10 cellular contexts compared by ENCODE assay signal in the genomic region with DNA sequence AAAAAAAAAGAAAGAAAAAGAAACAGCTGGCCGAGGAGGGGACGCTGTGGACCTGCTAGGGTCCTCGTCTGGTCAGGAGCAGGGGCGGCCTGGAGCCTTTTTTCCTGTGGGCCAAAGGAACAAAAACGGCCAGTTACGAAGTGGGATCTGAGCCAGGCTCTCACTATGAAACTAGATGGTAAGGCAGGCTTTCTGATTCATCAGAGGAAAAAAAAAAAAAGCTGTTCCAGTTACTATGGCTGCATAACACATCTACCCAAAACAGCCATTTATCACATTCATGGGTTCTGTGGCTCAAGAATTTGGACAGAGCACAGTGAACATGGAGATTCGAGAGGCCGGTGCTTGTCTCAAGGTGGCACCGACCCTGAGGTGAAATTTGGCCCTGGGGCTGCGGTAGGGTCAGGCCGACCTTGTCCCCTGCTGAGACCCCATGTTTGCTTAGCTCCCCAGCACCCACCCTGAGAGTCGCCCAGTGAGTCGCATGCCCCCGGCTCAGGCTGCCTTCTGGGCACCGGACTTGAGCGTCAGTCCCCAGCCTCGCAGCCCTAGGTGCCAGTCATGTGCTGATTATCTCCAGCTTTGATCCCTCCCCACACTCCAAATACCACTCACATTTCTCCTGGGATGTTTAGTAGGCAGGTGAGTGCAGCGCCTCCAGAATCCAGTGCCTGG. TPM values are rescaled to one million over a fixed set of nuclear protein-coding genes. Genes with fewer than 3 reads are reported as not detected.
DNase-seq lines count a peak whose midpoint lies in the region; ATAC-seq and TF ChIP-seq lines count a peak whose summit lies in the region.
"Had no signal": no experiment of that assay in that cellular context is flagged by ENCODE, and none has a peak within 500 bp of the region (broad histone marks: within the 10 kb centered on the region; RNA-seq: fewer than 3 reads in every experiment).

No MANE protein-coding gene starts in this region.

- peaks cover 5% of the 10 kb centered on the region for H3K4me1 Mint-ChIP-seq in activated CD8-positive, alpha-beta T cell treated with anti-CD3 and anti-CD28 coated beads for 36 hours (ENCODE audit: low read depth)
- peaks cover 10% of the 10 kb centered on the region for H3K4me1 Mint-ChIP-seq in glutamatergic neuron (ENCODE audit: low read depth, unreplicated experiment)

- H2BK15ac ChIP-seq in IMR-90 (ENCODE audit: low read depth, low read length), result no peak overlapping the region

- no peak overlapping the region for H2AK5ac ChIP-seq in IMR-90 (ENCODE audit: low read depth, low read length)

- no peaks in the 10 kb centered on the region for H3K36me3 ChIP-seq in IMR-90 (ENCODE audit: control insufficient read depth, insufficient read depth, low read length)
- no peaks in the 10 kb centered on the region for H3K36me3 ChIP-seq in tibial artery

- no peak overlapping the region for H3K14ac ChIP-seq in IMR-90 (replicated peaks; ENCODE audit: low read depth, low read length)

- H3K4me3 ChIP-seq in IMR-90 (ENCODE audit: insufficient read depth, low read depth, low read length) (no peak overlapping the region), choroid plexus epithelial cell (ENCODE audit: low read depth, low read length) (no peak overlapping the region), tibial artery (no peak overlapping the region)
- H3K4me3 ChIP-seq: GM12878 had no signal

- peak overlapping the region; percentile 46 for H2AFZ ChIP-seq in IMR-90 (replicated peaks; ENCODE audit: low read length, poor library complexity)

- intact Hi-C loops in IMR-90 (cut with micrococcal nuclease) (no loop called here), tibial artery (cut with DNase I; ENCODE audit: low total_unique reads) (no loop called here)
- intact Hi-C loops in activated CD8-positive, alpha-beta T cell treated with anti-CD3 and anti-CD28 coated beads for 36 hours (cut with micrococcal nuclease), result no loop called here

- no peak overlapping the region; the same call in 1 of the 2 replicates for H3K18ac ChIP-seq in IMR-90 (ENCODE audit: low read depth, low read length)

- no peaks in the 10 kb centered on the region for H3K9me3 Mint-ChIP-seq in activated CD8-positive, alpha-beta T cell treated with anti-CD3 and anti-CD28 coated beads for 36 hours
- peaks cover 1% of the 10 kb centered on the region for H3K9me3 Mint-ChIP-seq in glutamatergic neuron (ENCODE audit: unreplicated experiment)

- H3K9me3 ChIP-seq in IMR-90 (ENCODE audit: control insufficient read depth, insufficient read depth, low read length), result no peaks in the 10 kb centered on the region
- no peaks in the 10 kb centered on the region for H3K9me3 ChIP-seq in tibial artery

- no peak overlapping the region for H2BK120ac ChIP-seq in IMR-90 (ENCODE audit: low read depth, low read length)

- no peak overlapping the region for H3K9ac ChIP-seq in IMR-90 (ENCODE audit: low read depth, low read length)
- H3K9ac ChIP-seq: KMS-11 had no signal

- POLR2A ChIA-PET in IMR-90 (lab: Charles Lee; ENCODE audit: unreplicated experiment), result interaction anchor here (0.5 to 0.6 kb wide), 2 partner anchors 11 to 67 kb away, joined by 5 to 7 read pairs; a partner anchor contains a TSS
- POLR2A ChIA-PET in activated CD8-positive, alpha-beta T cell treated with anti-CD3 and anti-CD28 coated beads for 36 hours (lab: Charles Lee), result interaction anchor here (1.6 kb wide), 1 partner anchor 113 kb away, joined by 3 read pairs; no protein-coding TSS in a partner anchor

- H3K36me3 Mint-ChIP-seq in activated CD8-positive, alpha-beta T cell treated with anti-CD3 and anti-CD28 coated beads for 36 hours (ENCODE audit: low read depth), result no peaks in the 10 kb centered on the region
- H3K36me3 Mint-ChIP-seq in glutamatergic neuron (ENCODE audit: unreplicated experiment), result no peaks in the 10 kb centered on the region

- TF ChIP-seq RAD21 in IMR-90 (IDR thresholded peaks at IDR 0.05; ENCODE audit: low read length), result no peak

- in situ Hi-C loops in IMR-90 (cut with MboI; ENCODE audit: low sequenced_read_pairs), result loop anchor here (25.0 kb wide), 1 partner anchor 716 kb away; no protein-coding TSS in a partner anchor

- H3K23ac ChIP-seq in IMR-90 (ENCODE audit: low read depth, low read length), result no peak overlapping the region

- no peak overlapping the region for H3K4me3 Mint-ChIP-seq in activated CD8-positive, alpha-beta T cell treated with anti-CD3 and anti-CD28 coated beads for 36 hours
- no peak overlapping the region for H3K4me3 Mint-ChIP-seq in glutamatergic neuron (ENCODE audit: unreplicated experiment)

- H2BK5ac ChIP-seq in IMR-90 (ENCODE audit: low read depth, low read length, poor library complexity, severe bottlenecking), result no peak overlapping the region

- H3K27ac Mint-ChIP-seq in activated CD8-positive, alpha-beta T cell treated with anti-CD3 and anti-CD28 coated beads for 36 hours, result no peak overlapping the region
- H3K27ac Mint-ChIP-seq in glutamatergic neuron (ENCODE audit: unreplicated experiment), result no peak overlapping the region

- peak; percentile 89 for DNase-seq in IMR-90
- DNase-seq in choroid plexus epithelial cell (ENCODE audit: low read depth), result peak; percentile 89
- DNase-seq in kidney glomerular epithelial cell (lab: John Stamatoyannopoulos, UW), result peak; percentile 77
- DNase-seq in tibial artery, result peak in 1 of 2 donors; percentile 37
- DNase-seq in activated CD8-positive, alpha-beta T cell treated with anti-CD3 and anti-CD28 coated beads for 36 hours, result no peak
- DNase-seq in stimulated activated naive CD4-positive, alpha-beta T cell treated with Interleukin-2 at 50 U/mL for 16 hours (lab: John Stamatoyannopoulos, UW), result no peak
- DNase-seq in glutamatergic neuron, result no peak

- H2AK9ac ChIP-seq in IMR-90 (replicated peaks; ENCODE audit: low read depth, low read length, poor library complexity), result peak overlapping the region; percentile 11

- no peak for TF ChIP-seq POLR2A in IMR-90 (IDR thresholded peaks at IDR 0.05; ENCODE audit: low read depth, low read length)

- ATAC-seq in IMR-90 (ENCODE audit: low read depth), result peak; percentile 56
- no peak for ATAC-seq in activated CD8-positive, alpha-beta T cell treated with anti-CD3 and anti-CD28 coated beads for 36 hours
- ATAC-seq: GM12878, HCT116 had no signal

- no peaks in the 10 kb centered on the region for H4K20me1 ChIP-seq in IMR-90 (ENCODE audit: insufficient read depth, low read length)

- H3K4me2 ChIP-seq in IMR-90 (ENCODE audit: low read depth, low read length), result peak overlapping the region; percentile 39; the same call in 1 of the 2 replicates
- H3K4me2 ChIP-seq: KMS-11 had no signal

- no peak overlapping the region for H2BK20ac ChIP-seq in IMR-90 (ENCODE audit: low read depth, low read length)

- dilution Hi-C loops in IMR-90 (cut with HindIII; ENCODE audit: low sequenced_read_pairs, unreplicated experiment), result no loop called here

- H3K27me3 ChIP-seq in IMR-90 (ENCODE audit: control insufficient read depth, insufficient read depth, low read length) (no peaks in the 10 kb centered on the region; the same call in 1 of the 2 replicates), tibial artery (no peaks in the 10 kb centered on the region)

- no peak overlapping the region for H4K91ac ChIP-seq in IMR-90 (ENCODE audit: insufficient read depth, low read depth, low read length)

- H3K27me3 Mint-ChIP-seq in activated CD8-positive, alpha-beta T cell treated with anti-CD3 and anti-CD28 coated beads for 36 hours, result no peaks in the 10 kb centered on the region
- no peaks in the 10 kb centered on the region for H3K27me3 Mint-ChIP-seq in glutamatergic neuron (ENCODE audit: unreplicated experiment)

- H4K5ac ChIP-seq in IMR-90 (ENCODE audit: low read depth, low read length), result no peak overlapping the region

- H3K27ac ChIP-seq in IMR-90 (ENCODE audit: insufficient read depth, low read length), result peak overlapping the region; percentile 55; the same call in 1 of the 2 replicates
- H3K27ac ChIP-seq in tibial artery, result peak overlapping the region; percentile 83 to 89
- H3K27ac ChIP-seq: KMS-11 had no signal

- H3K79me1 ChIP-seq in IMR-90 (ENCODE audit: low read depth in 1 of 2, low read length in 2 of 2), result no peaks in the 10 kb centered on the region

- no peak overlapping the region for H4K8ac ChIP-seq in IMR-90 (ENCODE audit: low read depth in 2 of 2, low read length in 2 of 2)

- WGBS in IMR-90 (ENCODE audit: extremely low coverage in 2 of 2, insufficient read length in 1 of 2), 2 experiments, result 38% methylated on average over 10 of the region's 18 CpGs; no CpG with 5 or more reads in 1 of the 2 experiments

- TF ChIP-seq CTCF in IMR-90 (conservative IDR thresholded peaks at IDR 0.05; ENCODE audit: low read depth, low read length) (no peak), choroid plexus epithelial cell (conservative IDR thresholded peaks at IDR 0.05; ENCODE audit: low read depth, low read length) (no peak), tibial artery (IDR thresholded peaks at IDR 0.05) (no peak), glutamatergic neuron (IDR thresholded peaks at IDR 0.05; ENCODE audit: partially characterized antibody, unreplicated experiment) (no peak)
- no peak for TF ChIP-seq CTCF in activated CD8-positive, alpha-beta T cell treated with anti-CD3 and anti-CD28 coated beads for 36 hours (IDR thresholded peaks at IDR 0.05)

- H3K4ac ChIP-seq in IMR-90 (ENCODE audit: low read depth, low read length), result no peak overlapping the region

- no peak overlapping the region for H3K56ac ChIP-seq in IMR-90 (ENCODE audit: extremely low read depth, insufficient read depth, low read length)

- no peaks in the 10 kb centered on the region; the same call in 1 of the 2 replicates for H3K9me1 ChIP-seq in IMR-90 (ENCODE audit: insufficient read depth, low read length)

- H3K4me1 ChIP-seq in IMR-90 (ENCODE audit: control insufficient read depth, insufficient read depth, low read length) (peaks cover 18% of the 10 kb centered on the region), tibial artery (peaks cover 0 to 55% (median 32%) of the 10 kb centered on the region in 4 donors)

- CTCF ChIA-PET in IMR-90 (lab: Yijun Ruan, JAX), result interaction anchor here (0.6 to 1.0 kb wide), 3 partner anchors 52 to 95 kb away, joined by 3 to 9 read pairs (median 3); no protein-coding TSS in a partner anchor
- CTCF ChIA-PET in activated CD8-positive, alpha-beta T cell treated with anti-CD3 and anti-CD28 coated beads for 36 hours (lab: Charles Lee), result no interaction called here

- BruUV-seq in IMR-90 (replicated peaks; lab: Mats Ljungman, UMichigan), result no TSS peak

RNA-seq across cellular contexts. Expression of a gene that starts 34.2 kb away (rescaled TPM):
- total RNA-seq in IMR-90 (2012; rRNA removed) (not detected in 2 replicates), glutamatergic neuron (ENCODE audit: unreplicated experiment) (not detected)
- polyA plus RNA-seq in IMR-90 (2012; rRNA removed), result not detected in 2 replicates
- polyA plus RNA-seq in IMR-90 (2012; cell fraction: cytosol; rRNA removed), result not detected in 2 replicates
- polyA plus RNA-seq in IMR-90 (2012; cell fraction: nucleus; rRNA removed; ENCODE audit: low replicate concordance), result not detected in 2 replicates
- not detected for total RNA-seq in activated CD8-positive, alpha-beta T cell treated with anti-CD3 and anti-CD28 coated beads for 36 hours
- total RNA-seq: GM12878 had no signal
- polyA plus RNA-seq: GM12878 had no signal

RNA-seq across cellular contexts. Expression of a gene that starts 42.9 kb away (rescaled TPM):
- total RNA-seq in IMR-90 (2012; rRNA removed) (3.9 and 4.5 TPM in 2 replicates), glutamatergic neuron (ENCODE audit: unreplicated experiment) (30.8 TPM)
- polyA plus RNA-seq in IMR-90 (2012; rRNA removed), result 11.1 and 11.3 TPM in 2 replicates
- polyA plus RNA-seq in IMR-90 (2012; cell fraction: cytosol; rRNA removed), result 4.8 and 8.3 TPM in 2 replicates
- 28.8 and 56.0 TPM in 2 replicates for polyA plus RNA-seq in IMR-90 (2012; cell fraction: nucleus; rRNA removed; ENCODE audit: low replicate concordance)
- total RNA-seq in activated CD8-positive, alpha-beta T cell treated with anti-CD3 and anti-CD28 coated beads for 36 hours, result 10 to 100 TPM; 21.1 to 24.9 TPM

RNA-seq across cellular contexts. Expression of a gene that starts 42.9 kb away (rescaled TPM):
- total RNA-seq in IMR-90 (2012; rRNA removed) (19.2 and 21.7 TPM in 2 replicates), glutamatergic neuron (ENCODE audit: unreplicated experiment) (54.3 TPM)
- polyA plus RNA-seq in IMR-90 (2012; rRNA removed), result 26.3 and 29.6 TPM in 2 replicates
- polyA plus RNA-seq in IMR-90 (2012; cell fraction: cytosol; rRNA removed), result 36.4 and 38.7 TPM in 2 replicates
- 16.0 and 26.8 TPM in 2 replicates for polyA plus RNA-seq in IMR-90 (2012; cell fraction: nucleus; rRNA removed; ENCODE audit: low replicate concordance)
- total RNA-seq in activated CD8-positive, alpha-beta T cell treated with anti-CD3 and anti-CD28 coated beads for 36 hours, result 100 to 1,000 TPM in 1 of 2 experiments, 10 to 100 TPM in 1; 99.6 to 104 TPM

Comparison
In these comparisons a context has a peak if more than half of its experiments do, and no peak if none do; other contexts are left out.
1. DNase-seq: peak in IMR-90 (single experiment), choroid plexus epithelial cell (single experiment) and kidney glomerular epithelial cell (single experiment); none in activated CD8-positive, alpha-beta T cell treated with anti-CD3 and anti-CD28 coated beads for 36 hours (single experiment), stimulated activated naive CD4-positive, alpha-beta T cell treated with Interleukin-2 at 50 U/mL for 16 hours (single experiment) and glutamatergic neuron (single experiment).